8 cellular contexts compared by ENCODE assay signal in genomic region chr3:100260685-100261480, GRCh38. TPM values are rescaled to one million over a fixed set of nuclear protein-coding genes. Genes with fewer than 3 reads are reported as not detected.
DNase-seq lines count a peak whose midpoint lies in the region; ATAC-seq, FAIRE-seq and TF ChIP-seq lines count a peak whose summit lies in the region.

TBC1D23 (plus strand) TSS chr3:100260992; CDS start chr3:100261019, 27 bp downstream.

- H3K27ac Mint-ChIP-seq in T-cell, result peak within 1 kb of the TSS; percentile 95 to 99

- no peaks in the 10 kb centered on the region for H3K9me3 Mint-ChIP-seq in T-cell

- TF ChIP-seq EP300 in tibial nerve (IDR thresholded peaks at IDR 0.05), result peak; percentile 96 to 99

- H2AFZ ChIP-seq in parathyroid adenoma, result peak within 1 kb of the TSS; percentile 94

- peak within 1 kb of the TSS; percentile 87 for H3K4me3 ChIP-seq in cardiac muscle cell
- H3K4me3 ChIP-seq in parathyroid adenoma (ENCODE audit: low read depth, low read length), result peak within 1 kb of the TSS; percentile 98
- H3K4me3 ChIP-seq in tibial nerve, result peak within 1 kb of the TSS; percentile 73 to 88 (median 82)

- H3K27me3 ChIP-seq in cardiac muscle cell, result no peaks in the 10 kb centered on the region
- no peaks in the 10 kb centered on the region for H3K27me3 ChIP-seq in parathyroid adenoma (ENCODE audit: control insufficient read depth, insufficient read depth, low read length)
- no peaks in the 10 kb centered on the region for H3K27me3 ChIP-seq in tibial nerve

- H3K4me3 Mint-ChIP-seq in T-cell, result peak within 1 kb of the TSS; percentile 79 to 92 (median 90)

- TF ChIP-seq CTCF in cardiac muscle cell (IDR thresholded peaks at IDR 0.05; ENCODE audit: low read depth, low read length) (no peak), parathyroid adenoma (IDR thresholded peaks at IDR 0.05) (no peak), tibial nerve (IDR thresholded peaks at IDR 0.05) (peak in 1 of 5 experiments; percentile 37)

- peak; percentile 100 for FAIRE-seq in GM12892 (lab: Jason Lieb, UNC)

- H3K9ac ChIP-seq in parathyroid adenoma, result peak within 1 kb of the TSS; percentile 64

- CTCF ChIA-PET in T-cell (lab: Charles Lee), result interaction anchor here (0.5 to 1.3 kb wide), 9 partner anchors 8 to 443 kb away, joined by 3 to 5 read pairs (median 3); partner anchors contain the start of genes CMSS1 (in 1 of the 2) and LNP1 (in 1 of the 2)

- H3K79me2 ChIP-seq in parathyroid adenoma, result peaks cover 25% of the 10 kb centered on the region

- H3K36me3 ChIP-seq in cardiac muscle cell, result no peaks in the 10 kb centered on the region
- H3K36me3 ChIP-seq in parathyroid adenoma (ENCODE audit: control insufficient read depth, insufficient read depth, low read length), result no peaks in the 10 kb centered on the region
- no peaks in the 10 kb centered on the region for H3K36me3 ChIP-seq in tibial nerve

- POLR2A ChIA-PET in T-cell (lab: Charles Lee), result interaction anchor here (0.7 to 1.8 kb wide), 9 partner anchors 10 to 1737 kb away, joined by 3 to 6 read pairs (median 4); partner anchors contain the start of genes CLDND1 (in 1 of the 2), CMSS1 (in 1 of the 2) and LNP1 (in 1 of the 2)

- no peaks in the 10 kb centered on the region for H3K9me3 ChIP-seq in cardiac muscle cell (ENCODE audit: low read depth)
- H3K9me3 ChIP-seq in parathyroid adenoma (ENCODE audit: control insufficient read depth, low read length), result no peaks in the 10 kb centered on the region
- H3K9me3 ChIP-seq in tibial nerve, result no peaks in the 10 kb centered on the region

- 0% methylated on average over 49 of the region's 49 CpGs for WGBS in adipose tissue, 3 donors
- WGBS in tibial nerve, 2 donors, result 0% methylated on average over 37 to 49 of the region's 49 CpGs

- H3K36me3 Mint-ChIP-seq in T-cell, result no peaks in the 10 kb centered on the region

- peak within 1 kb of the TSS; percentile 70 for H3K4me2 ChIP-seq in parathyroid adenoma (ENCODE audit: low read length)

- H3K4me1 ChIP-seq in cardiac muscle cell (ENCODE audit: low read depth), result no peaks in the 10 kb centered on the region
- H3K4me1 ChIP-seq in parathyroid adenoma, result peaks cover 7% of the 10 kb centered on the region
- peaks cover 0 to 69% (median 30%) of the 10 kb centered on the region in 4 donors for H3K4me1 ChIP-seq in tibial nerve

- H3K27ac ChIP-seq in adipose tissue (ENCODE audit: low read depth, low read length) (peak within 1 kb of the TSS; percentile 80), cardiac muscle cell (peak within 1 kb of the TSS; percentile 90), parathyroid adenoma (peak within 1 kb of the TSS; percentile 78), tibial nerve (peak within 1 kb of the TSS; percentile 96 to 99 (median 98))

- peaks cover 55 to 62% (median 58%) of the 10 kb centered on the region in 3 donors for H3K4me1 Mint-ChIP-seq in T-cell

- TF ChIP-seq POLR2A in GM12892 (IDR thresholded peaks at IDR 0.05; ENCODE audit: low read depth, low read length) (peak; percentile 83), tibial nerve (IDR thresholded peaks at IDR 0.05) (peak; percentile 77 to 94)

- DNase-seq in GM12892 (ENCODE audit: insufficient read length) (peak; percentile 93), NCI-H1436 treated with DMSO at 0.1 percent for 48 hours (lab: John Stamatoyannopoulos, UW) (peak; percentile 92), T-cell (peak; percentile 91 to 98 (median 95)), cardiac muscle cell (ENCODE audit: low read depth in 1 of 2, low spot score in 1 of 2) (peak; percentile 99 to 100), tibial nerve (ENCODE audit: low spot score in 2 of 2) (peak; percentile 94)

- no peaks in the 10 kb centered on the region for H3K27me3 Mint-ChIP-seq in T-cell

- ATAC-seq in HG02852 (IDR thresholded peaks at IDR 0.05; ENCODE audit: unreplicated experiment) (peak; percentile 100), T-cell (replicated peaks in 1 of 4) (peak; percentile 98 to 100 (median 100))

RNA-seq across cellular contexts. Expression of gene TBC1D23, which starts in this region (rescaled TPM):
- 10.2 TPM for polyA plus RNA-seq in GM12892 (2012; ENCODE audit: missing spikeins)
- total RNA-seq in T-cell, result 10 to 100 TPM; 26.4 to 33.4 (median 31.9) TPM
- 10 to 100 TPM; 11.1 to 29.0 (median 13.5) TPM for polyA plus RNA-seq in adipose tissue
- total RNA-seq in cardiac muscle cell, result 19.3 and 25.2 TPM in 2 replicates
- polyA plus RNA-seq in cardiac muscle cell, result 14.4 and 15.3 TPM in 2 replicates
- total RNA-seq in tibial nerve, result 10 to 100 TPM; 21.6 to 32.2 (median 28.2) TPM

Comparison
In these comparisons a context has a peak if more than half of its experiments do, and no peak if none do; other contexts are left out.
1. Peak in every context shown above with its lines: DNase-seq, ATAC-seq, H3K4me3 ChIP-seq and H3K27ac ChIP-seq.